In the genomic region with DNA sequence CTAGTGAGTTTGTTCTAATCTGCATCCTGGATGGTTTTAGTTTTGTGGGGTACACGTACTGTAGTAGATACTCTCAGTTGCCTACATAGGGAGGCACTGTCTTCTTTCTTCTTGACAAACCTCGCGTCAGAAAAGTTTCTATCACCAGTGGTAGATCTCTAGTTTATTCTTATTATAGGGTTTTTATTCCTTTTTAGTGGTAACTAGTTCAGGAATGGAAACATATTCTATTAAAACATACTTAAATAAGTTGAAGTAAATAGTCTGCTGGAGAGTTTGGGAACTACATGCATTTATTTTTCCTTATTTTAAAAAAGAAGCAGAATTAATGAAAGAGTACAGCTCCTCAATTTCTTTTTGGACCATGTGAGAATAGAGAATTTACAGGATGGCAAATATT, we compare ENCODE assay signal across 27 cellular contexts. TPM values are rescaled to one million over a fixed set of nuclear protein-coding genes. Genes with fewer than 3 reads are reported as not detected.
A peak's percentile ranks its signal among the peaks of the same experiment; 100 is the strongest.
DNase-seq lines count a peak whose midpoint lies in the region; TF ChIP-seq lines count a peak whose summit lies in the region.
"Had no signal": no experiment of that assay in that cellular context is flagged by ENCODE, and none has a peak within 500 bp of the region (broad histone marks: within the 10 kb centered on the region; RNA-seq: fewer than 3 reads in every experiment).

No MANE protein-coding gene starts in this region.

- H3K27ac ChIP-seq in breast epithelium: no peak overlapping the region
- H3K27ac ChIP-seq: HL-60, SJSA1 had no signal

- CTCF ChIA-PET in MCF 10A (lab: Yijun Ruan, JAX): interaction anchor here (1.0 to 2.4 kb wide), 3 partner anchors 20 to 392 kb away, joined by 3 to 8 read pairs (median 6); no protein-coding TSS in a partner anchor

- H3K9me3 Mint-ChIP-seq in MCF 10A (ENCODE audit: unreplicated experiment) (no peaks in the 10 kb centered on the region), HFFc6 (no peaks in the 10 kb centered on the region), endothelial cell (ENCODE audit: unreplicated experiment) (no peaks in the 10 kb centered on the region)

- H3K36me3 ChIP-seq in breast epithelium: no peaks in the 10 kb centered on the region
- H3K36me3 ChIP-seq: SJSA1 had no signal

- POLR2A ChIA-PET in MCF 10A (lab: Yijun Ruan, JAX): no interaction called here

- peak; percentile 14 for TF ChIP-seq CTCF in MCF 10A (IDR thresholded peaks at IDR 0.05; ENCODE audit: unreplicated experiment)
- no peak for TF ChIP-seq CTCF in breast epithelium (IDR thresholded peaks at IDR 0.05)
- peak; percentile 52 for TF ChIP-seq CTCF in HFFc6 (IDR thresholded peaks at IDR 0.05)
- TF ChIP-seq CTCF in endothelial cell (IDR thresholded peaks at IDR 0.05; ENCODE audit: unreplicated experiment): peak; percentile 77

- H3K4me3 Mint-ChIP-seq in MCF 10A (ENCODE audit: unreplicated experiment) (no peak overlapping the region), HFFc6 (no peak overlapping the region), endothelial cell (ENCODE audit: unreplicated experiment) (no peak overlapping the region)
- H3K4me3 Mint-ChIP-seq: CD4-positive, alpha-beta memory T cell; IgD-negative memory B cell had no signal

- H3K4me1 Mint-ChIP-seq in MCF 10A (ENCODE audit: insufficient read depth, unreplicated experiment): no peaks in the 10 kb centered on the region
- H3K4me1 Mint-ChIP-seq in HFFc6 (ENCODE audit: low read depth): no peaks in the 10 kb centered on the region
- no peaks in the 10 kb centered on the region for H3K4me1 Mint-ChIP-seq in endothelial cell (ENCODE audit: unreplicated experiment)
- H3K4me1 Mint-ChIP-seq: CD4-positive, alpha-beta memory T cell; IgD-negative memory B cell had no signal

- no peaks in the 10 kb centered on the region for H3K27me3 ChIP-seq in breast epithelium

- H3K36me3 Mint-ChIP-seq in MCF 10A (ENCODE audit: insufficient read depth, unreplicated experiment) (no peaks in the 10 kb centered on the region), HFFc6 (ENCODE audit: low read depth) (no peaks in the 10 kb centered on the region), endothelial cell (ENCODE audit: low read depth, unreplicated experiment) (no peaks in the 10 kb centered on the region)
- H3K36me3 Mint-ChIP-seq: CD4-positive, alpha-beta memory T cell; IgD-negative memory B cell had no signal

- H3K4me3 ChIP-seq in breast epithelium: no peak overlapping the region
- H3K4me3 ChIP-seq: GM12878, SJSA1 had no signal

- DNase-seq in MCF 10A (ENCODE audit: unreplicated experiment): no peak
- no peak for DNase-seq in breast epithelium (ENCODE audit: low spot score in 2 of 2)
- DNase-seq in HFFc6: no peak
- DNase-seq in endothelial cell (ENCODE audit: low spot score): no peak
- DNase-seq in C1 segment of cervical spinal cord (lab: John Stamatoyannopoulos, UW): no peak
- DNase-seq in activated CD4-positive, alpha-beta T cell treated with anti-CD3 and anti-CD28 coated beads for 4 hours: no peak
- no peak for DNase-seq in activated CD4-positive, alpha-beta T cell treated with anti-CD3 and anti-CD28 coated beads, Interleukin-2, amount 50 U/mL, for 4 hours
- no peak for DNase-seq in DMS79 (lab: John Stamatoyannopoulos, UW)
- DNase-seq: 8988T; ACHN; CD4-positive, alpha-beta memory T cell; DMS 273 treated with DMSO at 0.1 percent for 48 hours; DMS79 treated with DMSO at 0.1 percent for 48 hours; NCI-H1105 treated with DMSO at 0.1 percent for 48 hours; NCI-H146; NCI-H1930; NCI-H2107; NCI-H524; NCI-H774; PC-3; Right ventricle myocardium superior had no signal

- no peak overlapping the region for H3K27ac Mint-ChIP-seq in MCF 10A (ENCODE audit: low read depth, unreplicated experiment)
- H3K27ac Mint-ChIP-seq in HFFc6: no peak overlapping the region
- H3K27ac Mint-ChIP-seq in endothelial cell (ENCODE audit: unreplicated experiment): no peak overlapping the region
- H3K27ac Mint-ChIP-seq: CD4-positive, alpha-beta memory T cell; IgD-negative memory B cell had no signal

- no peaks in the 10 kb centered on the region for H3K9me3 ChIP-seq in breast epithelium
- H3K9me3 ChIP-seq: SJSA1 had no signal

- no peak for TF ChIP-seq POLR2A in breast epithelium (IDR thresholded peaks at IDR 0.05)

- intact Hi-C loops in MCF 10A (cut with micrococcal nuclease) (no loop called here), breast epithelium (cut with DNase I; ENCODE audit: low total_unique reads) (no loop called here)

- H3K27me3 Mint-ChIP-seq in MCF 10A (ENCODE audit: insufficient read depth, unreplicated experiment) (peaks cover 73% of the 10 kb centered on the region), HFFc6 (ENCODE audit: insufficient read depth) (peaks cover 2% of the 10 kb centered on the region; the same call in 1 of the 2 replicates), endothelial cell (ENCODE audit: unreplicated experiment) (peaks cover 2% of the 10 kb centered on the region)

- BruUV-seq in MCF 10A (replicated peaks; lab: Mats Ljungman, UMichigan): no TSS peak

- no peaks in the 10 kb centered on the region for H3K4me1 ChIP-seq in breast epithelium
- H3K4me1 ChIP-seq: SJSA1 had no signal

RNA-seq across cellular contexts. Expression of a gene that starts 33.6 kb away (rescaled TPM):
- total RNA-seq in MCF 10A (2022): not detected in 2 replicates
- not detected for total RNA-seq in breast epithelium
- not detected for total RNA-seq in HFFc6 (2021; fragmentation: NEBNext Ultra II Directional; extraction: Animal tissue kit (Norgen Biotek cat#: 25700))
- total RNA-seq in endothelial cell (ENCODE audit: unreplicated experiment): not detected
- total RNA-seq: CD4-positive, alpha-beta memory T cell; GM12878; H1; PC-3; Right ventricle myocardium superior; RPMI7951; SJSA1 had no signal

Comparison
In these comparisons a context has a peak if more than half of its experiments do, and no peak if none do; other contexts are left out.
1. CTCF ChIP-seq: peak in MCF 10A (single experiment), HFFc6 (single experiment) and endothelial cell (single experiment); none in breast epithelium (0 of 3).